In genomic region chr16:65532218-65532617, GRCh38 we compare ENCODE assay signal across 15 cellular contexts.
DNase-seq lines count a peak whose midpoint lies in the region; ATAC-seq and TF ChIP-seq lines count a peak whose summit lies in the region.
"Had no signal": no experiment of that assay in that cellular context is flagged by ENCODE, and none has a peak within 500 bp of the region (broad histone marks: within the 10 kb centered on the region; RNA-seq: fewer than 3 reads in every experiment).

No MANE protein-coding gene starts in this region.

- H3K4me1 ChIP-seq in esophagus muscularis mucosa (no peaks in the 10 kb centered on the region), osteoblast (ENCODE audit: insufficient read depth, low read length) (peaks cover 21% of the 10 kb centered on the region)
- H3K4me1 ChIP-seq: tibial artery had no signal

- no peaks in the 10 kb centered on the region for H3K27me3 ChIP-seq in esophagus muscularis mucosa
- H3K27me3 ChIP-seq in osteoblast (ENCODE audit: insufficient read depth, low read length): no peaks in the 10 kb centered on the region
- H3K27me3 ChIP-seq: tibial artery had no signal

- H3K27ac Mint-ChIP-seq in WTC11: no peak overlapping the region
- H3K27ac Mint-ChIP-seq: activated CD4-positive, alpha-beta T cell treated with anti-CD3 and anti-CD28 coated beads, Interleukin-2, amount 10 ng/mL, durations not matched to agents 24 days and 14 days; activated T-cell treated with anti-CD3 and anti-CD28 coated beads, Interleukin-2, amount 50 U/mL, for 24 hours; T-helper 2 cell treated with Interferon-gamma antibody and Interleukin-4, amounts not matched to agents 5 μg/mL and 100 μg/mL, for 36 hours had no signal

- H3K4me3 ChIP-seq in esophagus muscularis mucosa (peak overlapping the region in 3 of 4 donors; percentile 8 to 37 (median 24)), osteoblast (ENCODE audit: insufficient read depth, low read length) (peak overlapping the region; percentile 69)
- H3K4me3 ChIP-seq: tibial artery had no signal

- no peak for TF ChIP-seq EP300 in esophagus muscularis mucosa (IDR thresholded peaks at IDR 0.05)

- 52% methylated on average over 6 of the region's 6 CpGs for WGBS in esophagus muscularis mucosa

- H4K20me1 ChIP-seq in osteoblast (ENCODE audit: insufficient read depth, low read length): no peaks in the 10 kb centered on the region

- no peak overlapping the region for H3K4me3 Mint-ChIP-seq in WTC11
- H3K4me3 Mint-ChIP-seq: activated CD4-positive, alpha-beta T cell treated with anti-CD3 and anti-CD28 coated beads, Interleukin-2, amount 10 ng/mL, durations not matched to agents 24 days and 14 days; activated T-cell treated with anti-CD3 and anti-CD28 coated beads, Interleukin-2, amount 50 U/mL, for 24 hours; T-helper 2 cell treated with Interferon-gamma antibody and Interleukin-4, amounts not matched to agents 5 μg/mL and 100 μg/mL, for 36 hours had no signal

- no peak overlapping the region for H3K27ac ChIP-seq in esophagus muscularis mucosa (replicated peaks in 1 of 4)
- peak overlapping the region; percentile 40 for H3K27ac ChIP-seq in osteoblast (ENCODE audit: low read depth, low read length)
- H3K27ac ChIP-seq: tibial artery had no signal

- H3K4me2 ChIP-seq in osteoblast (ENCODE audit: insufficient read depth, low read length): peak overlapping the region; percentile 89

- peaks cover 5% of the 10 kb centered on the region for H3K9me3 Mint-ChIP-seq in WTC11
- H3K9me3 Mint-ChIP-seq: activated CD4-positive, alpha-beta T cell treated with anti-CD3 and anti-CD28 coated beads, Interleukin-2, amount 10 ng/mL, durations not matched to agents 24 days and 14 days had no signal

- H3K36me3 ChIP-seq in esophagus muscularis mucosa (no peaks in the 10 kb centered on the region), osteoblast (ENCODE audit: insufficient read depth, low read length) (no peaks in the 10 kb centered on the region)
- H3K36me3 ChIP-seq: tibial artery had no signal

- H3K36me3 Mint-ChIP-seq in WTC11: peaks cover 4% of the 10 kb centered on the region; the same call in 1 of the 2 replicates

- peaks cover 3% of the 10 kb centered on the region; the same call in 1 of the 2 replicates for H3K4me1 Mint-ChIP-seq in WTC11
- H3K4me1 Mint-ChIP-seq: activated CD4-positive, alpha-beta T cell treated with anti-CD3 and anti-CD28 coated beads, Interleukin-2, amount 10 ng/mL, durations not matched to agents 24 days and 14 days had no signal

- peaks cover 0 to 3% (median 0%) of the 10 kb centered on the region in 4 donors for H3K9me3 ChIP-seq in esophagus muscularis mucosa
- H3K9me3 ChIP-seq in osteoblast (ENCODE audit: low read depth, low read length): no peaks in the 10 kb centered on the region
- H3K9me3 ChIP-seq: tibial artery had no signal

- TF ChIP-seq POLR2A in esophagus muscularis mucosa (IDR thresholded peaks at IDR 0.05; ENCODE audit: low read depth): no peak

- DNase-seq in AG08395 (ENCODE audit: low spot score) (peak; percentile 26), M059J (ENCODE audit: low read depth) (peak; percentile 47), esophagus muscularis mucosa (ENCODE audit: extremely low spot score) (peak; percentile 31), osteoblast (ENCODE audit: insufficient read length, low spot score, missing footprints) (peak; percentile 39), activated gamma-delta T cell (lab: John Stamatoyannopoulos, UW) (no peak), WTC11 (ENCODE audit: low spot score) (no peak), NCI-H2171 (lab: John Stamatoyannopoulos, UW) (no peak)
- DNase-seq: activated CD4-positive, alpha-beta T cell treated with anti-CD3 and anti-CD28 coated beads, Interleukin-2, amount 10 ng/mL, durations not matched to agents 24 days and 14 days; activated T-cell treated with anti-CD3 and anti-CD28 coated beads, Interleukin-2, amount 50 U/mL, for 24 hours; DND-41; MV-4-11; NCI-H446; tibial artery had no signal

- H3K79me2 ChIP-seq in osteoblast (ENCODE audit: insufficient read depth, low read length): no peaks in the 10 kb centered on the region

- CTCF ChIA-PET in WTC11 (lab: Charles Lee): no interaction called here

- H2AFZ ChIP-seq in osteoblast (ENCODE audit: low read length): peak overlapping the region; percentile 98

- ATAC-seq in WTC11 (no peak), HG02571 (IDR thresholded peaks at IDR 0.05; ENCODE audit: unreplicated experiment) (no peak)

- intact Hi-C loops in esophagus muscularis mucosa (cut with DNase I): no loop called here

- POLR2A ChIA-PET in WTC11 (lab: Charles Lee): no interaction called here

- H3K27me3 Mint-ChIP-seq in WTC11 (ENCODE audit: low read depth): no peaks in the 10 kb centered on the region
- H3K27me3 Mint-ChIP-seq: activated CD4-positive, alpha-beta T cell treated with anti-CD3 and anti-CD28 coated beads, Interleukin-2, amount 10 ng/mL, durations not matched to agents 24 days and 14 days; activated T-cell treated with anti-CD3 and anti-CD28 coated beads, Interleukin-2, amount 50 U/mL, for 24 hours had no signal

- no peak for TF ChIP-seq CTCF in esophagus muscularis mucosa (IDR thresholded peaks at IDR 0.05)
- TF ChIP-seq CTCF in osteoblast (IDR thresholded peaks at IDR 0.05; ENCODE audit: extremely low read depth, low read depth, low read length): no peak
- TF ChIP-seq CTCF in WTC11 (IDR thresholded peaks at IDR 0.05): no peak

TF ChIP-seq in WTC11, 78 proteins besides CTCF, POLR2A, EP300 and RAD21:
- TF ChIP-seq ZNF281 (CRISPR knock-in tag; IDR thresholded peaks at IDR 0.05) (no peak), PRRX2 (CRISPR knock-in tag; IDR thresholded peaks at IDR 0.05) (no peak)
TF ChIP-seq in WTC11: peak in this region for 0.

Comparison
In these comparisons a context has a peak if more than half of its experiments do, and no peak if none do; other contexts are left out.
1. DNase-seq: peak in AG08395 (single experiment), M059J (single experiment), esophagus muscularis mucosa (single experiment) and osteoblast (single experiment); none in activated gamma-delta T cell (single experiment), WTC11 (single experiment) and NCI-H2171 (single experiment).